In genomic region chr9:93207326-93207814, GRCh38 we compare ENCODE assay signal across 1 cellular context.
TF ChIP-seq lines count a peak whose summit lies in the region.

No MANE protein-coding gene starts in this region.

TF ChIP-seq in HepG2, 621 proteins besides CTCF, POLR2A, EP300 and RAD21:
- TF ChIP-seq, protein P1, sequence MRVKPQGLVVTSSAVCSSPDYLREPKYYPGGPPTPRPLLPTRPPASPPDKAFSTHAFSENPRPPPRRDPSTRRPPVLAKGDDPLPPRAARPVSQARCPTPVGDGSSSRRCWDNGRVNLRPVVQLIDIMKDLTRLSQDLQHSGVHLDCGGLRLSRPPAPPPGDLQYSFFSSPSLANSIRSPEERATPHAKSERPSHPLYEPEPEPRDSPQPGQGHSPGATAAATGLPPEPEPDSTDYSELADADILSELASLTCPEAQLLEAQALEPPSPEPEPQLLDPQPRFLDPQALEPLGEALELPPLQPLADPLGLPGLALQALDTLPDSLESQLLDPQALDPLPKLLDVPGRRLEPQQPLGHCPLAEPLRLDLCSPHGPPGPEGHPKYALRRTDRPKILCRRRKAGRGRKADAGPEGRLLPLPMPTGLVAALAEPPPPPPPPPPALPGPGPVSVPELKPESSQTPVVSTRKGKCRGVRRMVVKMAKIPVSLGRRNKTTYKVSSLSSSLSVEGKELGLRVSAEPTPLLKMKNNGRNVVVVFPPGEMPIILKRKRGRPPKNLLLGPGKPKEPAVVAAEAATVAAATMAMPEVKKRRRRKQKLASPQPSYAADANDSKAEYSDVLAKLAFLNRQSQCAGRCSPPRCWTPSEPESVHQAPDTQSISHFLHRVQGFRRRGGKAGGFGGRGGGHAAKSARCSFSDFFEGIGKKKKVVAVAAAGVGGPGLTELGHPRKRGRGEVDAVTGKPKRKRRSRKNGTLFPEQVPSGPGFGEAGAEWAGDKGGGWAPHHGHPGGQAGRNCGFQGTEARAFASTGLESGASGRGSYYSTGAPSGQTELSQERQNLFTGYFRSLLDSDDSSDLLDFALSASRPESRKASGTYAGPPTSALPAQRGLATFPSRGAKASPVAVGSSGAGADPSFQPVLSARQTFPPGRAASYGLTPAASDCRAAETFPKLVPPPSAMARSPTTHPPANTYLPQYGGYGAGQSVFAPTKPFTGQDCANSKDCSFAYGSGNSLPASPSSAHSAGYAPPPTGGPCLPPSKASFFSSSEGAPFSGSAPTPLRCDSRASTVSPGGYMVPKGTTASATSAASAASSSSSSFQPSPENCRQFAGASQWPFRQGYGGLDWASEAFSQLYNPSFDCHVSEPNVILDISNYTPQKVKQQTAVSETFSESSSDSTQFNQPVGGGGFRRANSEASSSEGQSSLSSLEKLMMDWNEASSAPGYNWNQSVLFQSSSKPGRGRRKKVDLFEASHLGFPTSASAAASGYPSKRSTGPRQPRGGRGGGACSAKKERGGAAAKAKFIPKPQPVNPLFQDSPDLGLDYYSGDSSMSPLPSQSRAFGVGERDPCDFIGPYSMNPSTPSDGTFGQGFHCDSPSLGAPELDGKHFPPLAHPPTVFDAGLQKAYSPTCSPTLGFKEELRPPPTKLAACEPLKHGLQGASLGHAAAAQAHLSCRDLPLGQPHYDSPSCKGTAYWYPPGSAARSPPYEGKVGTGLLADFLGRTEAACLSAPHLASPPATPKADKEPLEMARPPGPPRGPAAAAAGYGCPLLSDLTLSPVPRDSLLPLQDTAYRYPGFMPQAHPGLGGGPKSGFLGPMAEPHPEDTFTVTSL (CRISPR knock-in tag; IDR thresholded peaks at IDR 0.05; ENCODE audit: borderline replicate concordance), result no peak
- peak; percentile 28; the same call in 1 of the 2 replicates for TF ChIP-seq ZNF687 (CRISPR knock-in tag; IDR thresholded peaks at IDR 0.05)
